22 cellular contexts compared by ENCODE assay signal in the genomic region with DNA sequence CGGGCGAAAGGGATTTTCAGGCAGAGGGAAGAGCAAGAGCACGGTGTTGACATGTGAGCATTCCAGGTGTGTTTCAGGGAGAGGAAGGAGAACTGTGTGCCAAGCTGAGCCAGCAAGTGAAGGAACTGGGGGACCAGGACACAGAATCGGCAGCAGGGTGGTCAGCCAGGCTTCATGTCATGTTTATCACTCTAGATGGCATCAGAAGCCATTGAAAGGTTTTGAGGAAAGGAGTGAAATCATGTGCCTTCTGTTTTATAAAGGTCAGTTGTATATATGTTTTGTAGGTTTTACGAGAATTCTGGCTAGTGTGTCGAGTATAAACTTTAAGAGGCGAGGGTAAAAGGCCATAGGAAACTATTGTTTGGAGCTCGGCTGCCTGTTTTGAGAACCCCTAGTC.
DNase-seq lines count a peak whose midpoint lies in the region; ATAC-seq, FAIRE-seq and TF ChIP-seq lines count a peak whose summit lies in the region.
"Had no signal": no experiment of that assay in that cellular context is flagged by ENCODE, and none has a peak within 500 bp of the region (broad histone marks: within the 10 kb centered on the region; RNA-seq: fewer than 3 reads in every experiment).

No MANE protein-coding gene starts in this region.

- 71% methylated on average over 8 of the region's 8 CpGs for WGBS in hepatocyte (ENCODE audit: low lambda C conversion rate, missing lambda C conversion rate)

- H3K4me3 Mint-ChIP-seq in GM23338 = no peak overlapping the region
- no peak overlapping the region for H3K4me3 Mint-ChIP-seq in CD4-positive, alpha-beta T cell
- H3K4me3 Mint-ChIP-seq: T-helper 1 cell treated with Interleukin-12 subunit alpha and Interleukin-12 subunit beta and Interleukin-4 antibody, amounts not matched to agents 30 μg/mL and 1 μg/mL, for 36 hours had no signal

- H4K20me1 ChIP-seq in GM23338 (replicated peaks; ENCODE audit: insufficient read depth) (no peaks in the 10 kb centered on the region), hepatocyte (ENCODE audit: insufficient read depth, poor library complexity, severe bottlenecking) (no peaks in the 10 kb centered on the region)

- TF ChIP-seq CTCF in GM23338 (conservative IDR thresholded peaks at IDR 0.05; ENCODE audit: low read depth in 2 of 2) = peak; percentile 18 to 52; a peak in 3 of 4 replicates
- TF ChIP-seq CTCF in fibroblast of villous mesenchyme (IDR thresholded peaks at IDR 0.05; ENCODE audit: insufficient read depth, low read depth, low read length) = peak; percentile 19
- TF ChIP-seq CTCF in CD4-positive, alpha-beta T cell (IDR thresholded peaks at IDR 0.05) = no peak
- TF ChIP-seq CTCF in hepatocyte (IDR thresholded peaks at IDR 0.05; ENCODE audit: poor library complexity) = no peak

- H3K27ac ChIP-seq in GM23338 (ENCODE audit: low read depth) = no peak overlapping the region
- no peak overlapping the region for H3K27ac ChIP-seq in CD4-positive, alpha-beta T cell (ENCODE audit: low read depth, low read length)
- H3K27ac ChIP-seq in hepatocyte = no peak overlapping the region
- H3K27ac ChIP-seq: HL-60, RWPE1, SK-N-MC had no signal

- H3K36me3 Mint-ChIP-seq in GM23338 (ENCODE audit: low read depth) = no peaks in the 10 kb centered on the region
- H3K36me3 Mint-ChIP-seq in CD4-positive, alpha-beta T cell (ENCODE audit: low read depth) = no peaks in the 10 kb centered on the region

- H3K4me2 ChIP-seq in GM23338 (no peak overlapping the region), hepatocyte (no peak overlapping the region)

- H3K9me3 Mint-ChIP-seq in GM23338 = no peaks in the 10 kb centered on the region
- peaks cover 6% of the 10 kb centered on the region for H3K9me3 Mint-ChIP-seq in CD4-positive, alpha-beta T cell

- no peaks in the 10 kb centered on the region for H3K27me3 ChIP-seq in GM23338 (ENCODE audit: insufficient read depth)
- H3K27me3 ChIP-seq in CD4-positive, alpha-beta T cell (ENCODE audit: control insufficient read depth, insufficient read depth, low read length) = no peaks in the 10 kb centered on the region
- no peaks in the 10 kb centered on the region for H3K27me3 ChIP-seq in hepatocyte

- intact Hi-C loops in CD4-positive, alpha-beta T cell (cut with DNase I, micrococcal nuclease) = no loop called here

- POLR2A ChIA-PET in CD4-positive, alpha-beta T cell (lab: Charles Lee) = no interaction called here

- no peaks in the 10 kb centered on the region for H3K27me3 Mint-ChIP-seq in GM23338 (ENCODE audit: insufficient read depth, low read depth, poor library complexity)
- no peaks in the 10 kb centered on the region for H3K27me3 Mint-ChIP-seq in CD4-positive, alpha-beta T cell

- H3F3A ChIP-seq in GM23338 (replicated peaks; ENCODE audit: low read depth) = no peaks in the 10 kb centered on the region

- H3K36me3 ChIP-seq in GM23338 (ENCODE audit: insufficient read depth) (no peaks in the 10 kb centered on the region), hepatocyte (replicated peaks; ENCODE audit: insufficient read depth, low read depth) (no peaks in the 10 kb centered on the region)

- no peak overlapping the region for H3K4me3 ChIP-seq in GM23338
- no peak overlapping the region for H3K4me3 ChIP-seq in fibroblast of villous mesenchyme (ENCODE audit: low read depth, low read length)
- no peak overlapping the region for H3K4me3 ChIP-seq in hepatocyte
- H3K4me3 ChIP-seq: SK-N-MC had no signal

- H3K9me2 ChIP-seq in GM23338 (ENCODE audit: insufficient read depth) (no peaks in the 10 kb centered on the region), hepatocyte (replicated peaks; ENCODE audit: insufficient read depth) (no peaks in the 10 kb centered on the region)

- ATAC-seq in GM23338 = no peak
- ATAC-seq in CD4-positive, alpha-beta T cell (ENCODE audit: poor library complexity) = no peak

- H3K79me2 ChIP-seq in GM23338 (replicated peaks; ENCODE audit: insufficient read depth) (no peaks in the 10 kb centered on the region), hepatocyte (no peaks in the 10 kb centered on the region)

- in situ Hi-C loops in SK-MEL-5 (cut with HindIII; ENCODE audit: low pct_unique_long_range_greater_than_20kb, low sequenced_read_pairs) = no loop called here

- CTCF ChIA-PET in CD4-positive, alpha-beta T cell (lab: Charles Lee) = no interaction called here

- no peak for FAIRE-seq in HTR-8/SVneo (lab: Jason Lieb, UNC)

- no peak overlapping the region for H3K27ac Mint-ChIP-seq in GM23338
- no peak overlapping the region for H3K27ac Mint-ChIP-seq in CD4-positive, alpha-beta T cell
- H3K27ac Mint-ChIP-seq: T-helper 1 cell treated with Interleukin-12 subunit alpha and Interleukin-12 subunit beta and Interleukin-4 antibody, amounts not matched to agents 30 μg/mL and 1 μg/mL, for 36 hours had no signal

- no peaks in the 10 kb centered on the region for H3K4me1 Mint-ChIP-seq in GM23338
- H3K4me1 Mint-ChIP-seq in CD4-positive, alpha-beta T cell (ENCODE audit: low read depth) = no peaks in the 10 kb centered on the region

- DNase-seq in GM23338 (ENCODE audit: low spot score) (peak; percentile 8), HTR-8/SVneo (ENCODE audit: insufficient read length, low spot score) (peak; percentile 2), SK-MEL-5 (ENCODE audit: low read depth, low spot score) (peak; percentile 22), fibroblast of villous mesenchyme (ENCODE audit: low read depth) (peak; percentile 35), NCI-H2081 treated with DMSO at 0.1 percent for 48 hours (lab: John Stamatoyannopoulos, UW) (no peak), SW480 (ENCODE audit: low spot score) (no peak), hepatocyte (ENCODE audit: low spot score) (no peak)
- no peak for DNase-seq in CD4-positive, alpha-beta T cell
- DNase-seq: DMS153, H7, NCI-H1092 treated with DMSO at 0.1 percent for 48 hours, NCI-H1436, NCI-H187, NCI-H2107, NCI-H446, NCI-H524 treated with DMSO at 0.1 percent for 48 hours, NCI-H774, SHP77 treated with DMSO at 0.1 percent for 48 hours had no signal

- no peaks in the 10 kb centered on the region for H3K9me3 ChIP-seq in CD4-positive, alpha-beta T cell (ENCODE audit: control insufficient read depth, low read length)
- H3K9me3 ChIP-seq in hepatocyte (ENCODE audit: low read depth) = no peaks in the 10 kb centered on the region

- H3K4me1 ChIP-seq in GM23338 (ENCODE audit: insufficient read depth) (peaks cover 7% of the 10 kb centered on the region; the same call in 1 of the 2 replicates), hepatocyte (ENCODE audit: insufficient read depth) (no peaks in the 10 kb centered on the region)

- H2AFZ ChIP-seq in GM23338 (peak overlapping the region; percentile 88), hepatocyte (no peak overlapping the region)

TF ChIP-seq in GM23338, 12 proteins besides CTCF, POLR2A, EP300 and RAD21:
- no peak for TF ChIP-seq STAT1 (IDR thresholded peaks at IDR 0.05; ENCODE audit: unreplicated experiment)

Comparison
In these comparisons a context has a peak if more than half of its experiments do, and no peak if none do; other contexts are left out.
1. DNase-seq: peak in GM23338 (single experiment), HTR-8/SVneo (single experiment), SK-MEL-5 (single experiment) and fibroblast of villous mesenchyme (single experiment); none in CD4-positive, alpha-beta T cell (0 of 10), NCI-H2081 treated with DMSO at 0.1 percent for 48 hours (single experiment), SW480 (single experiment) and hepatocyte (single experiment).
2. CTCF ChIP-seq: peak in GM23338 (2 of 2) and fibroblast of villous mesenchyme (single experiment); none in CD4-positive, alpha-beta T cell (single experiment) and hepatocyte (single experiment).